In the genomic region with DNA sequence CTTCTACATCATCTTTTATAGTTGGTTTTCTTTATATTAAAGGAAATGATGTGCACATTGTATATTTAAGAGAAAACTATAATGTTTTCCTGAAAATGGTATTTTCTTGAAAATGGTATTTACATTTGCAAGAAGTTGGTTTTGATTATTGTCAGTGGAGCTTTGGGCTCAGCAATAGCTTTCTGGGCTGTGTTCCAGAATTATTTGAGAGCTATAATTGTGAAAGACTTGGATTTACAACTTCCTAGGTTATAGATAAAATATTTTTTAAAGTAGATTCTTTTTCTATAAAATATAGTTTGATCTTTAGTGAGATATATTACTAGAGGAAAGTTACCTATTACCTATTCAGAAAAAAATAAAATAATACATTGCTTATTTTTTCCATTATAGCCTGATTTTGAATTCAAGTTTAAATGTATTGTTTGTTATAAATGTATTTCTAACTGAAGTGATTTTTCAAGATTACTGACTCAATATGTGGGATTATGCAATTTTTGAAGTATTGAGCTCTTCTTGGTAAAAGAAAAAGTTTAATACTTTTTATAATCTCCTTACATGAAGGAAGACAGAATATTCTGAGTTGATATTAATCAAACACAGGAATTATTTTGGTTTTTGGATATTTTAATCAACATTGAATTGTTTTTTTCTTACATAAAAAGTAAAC, we compare ENCODE assay signal across 24 cellular contexts. TPM values are rescaled to one million over a fixed set of nuclear protein-coding genes. Genes with fewer than 3 reads are reported as not detected.
DNase-seq lines count a peak whose midpoint lies in the region; ATAC-seq, FAIRE-seq and TF ChIP-seq lines count a peak whose summit lies in the region.
"Had no signal": no experiment of that assay in that cellular context is flagged by ENCODE, and none has a peak within 500 bp of the region (broad histone marks: within the 10 kb centered on the region; RNA-seq: fewer than 3 reads in every experiment).

No MANE protein-coding gene starts in this region.

- ATAC-seq in A549 (no peak), GM21528 (IDR thresholded peaks at IDR 0.05; ENCODE audit: low FRiP score, unreplicated experiment) (no peak), HG02852 (IDR thresholded peaks at IDR 0.05; ENCODE audit: unreplicated experiment) (no peak), GM19463 (IDR thresholded peaks at IDR 0.05; ENCODE audit: unreplicated experiment) (no peak)
- ATAC-seq: foreskin keratinocyte; natural killer cell treated with Interleukin-12 subunit alpha and Interleukin-12 subunit beta and Interleukin-15 and Interleukin-18, amount 100 ng/mL, for 72 hours; T-helper 17 cell had no signal

- FAIRE-seq in A549 (lab: Jason Lieb, UNC) (no peak), kidney (lab: Jason Lieb, UNC) (peak; percentile 71)

- POLR2A ChIA-PET in A549 (lab: Yijun Ruan, JAX) (no interaction called here), HEK293 (lab: Yijun Ruan, JAX) (no interaction called here)

- no peak for TF ChIP-seq RAD21 in A549 (conservative IDR thresholded peaks at IDR 0.05 in 1 of 2, IDR thresholded peaks at IDR 0.05 in 1 of 2)

- H3K27ac ChIP-seq in A549 (no peak overlapping the region), HEK293 (ENCODE audit: extremely low read depth, low read depth, low read length) (no peak overlapping the region), kidney (ENCODE audit: low read depth in 2 of 2, low read length in 2 of 2) (no peak overlapping the region)
- H3K27ac ChIP-seq: ascending aorta, foreskin keratinocyte, KMS-11 had no signal

- no peak overlapping the region for H3K9ac ChIP-seq in kidney (ENCODE audit: low read length in 2 of 2)
- H3K9ac ChIP-seq: KMS-11 had no signal

- H3K9me3 ChIP-seq in A549 (0 out of 3 replicates have a peak, but pooled peaks cover 2% of the 10 kb centered on the region), HEK293 (ENCODE audit: control insufficient read depth, insufficient read depth, low read depth, low read length) (no peaks in the 10 kb centered on the region), kidney (ENCODE audit: control insufficient read depth in 1 of 2, low read length in 2 of 2) (no peaks in the 10 kb centered on the region)
- H3K9me3 ChIP-seq: ascending aorta had no signal

- H3K4me2 ChIP-seq in A549 = peak overlapping the region; percentile 57
- H3K4me2 ChIP-seq: KMS-11 had no signal

- TF ChIP-seq POLR2A in A549 (IDR thresholded peaks at IDR 0.05; ENCODE audit: low read length) = no peak

- CTCF ChIA-PET in A549 (lab: Yijun Ruan, JAX) (no interaction called here), HEK293 (lab: Yijun Ruan, JAX) (interaction anchor here (0.5 kb wide), 1 partner anchor 134 kb away, joined by 4 read pairs; no protein-coding TSS in a partner anchor)

- no peak for TF ChIP-seq EP300 in A549 (IDR thresholded peaks at IDR 0.05)

- intact Hi-C loops in kidney (cut with DNase I) = no loop called here

- TF ChIP-seq CTCF in A549 (IDR thresholded peaks at IDR 0.05) (no peak), HEK293 (tag by site-specific recombination; IDR thresholded peaks at IDR 0.05) (no peak), kidney (IDR thresholded peaks at IDR 0.05; ENCODE audit: borderline replicate concordance, extremely low read depth, insufficient read depth) (no peak)

- H3K4me1 ChIP-seq in A549 (peaks cover 63% of the 10 kb centered on the region), HEK293 (ENCODE audit: control insufficient read depth, insufficient read depth, low read length) (peaks cover 27% of the 10 kb centered on the region), kidney (ENCODE audit: control insufficient read depth in 1 of 2, insufficient read depth in 1 of 2, low read depth in 1 of 2, low read length in 2 of 2) (peaks cover 0 to 3% of the 10 kb centered on the region in 2 donors)
- H3K4me1 ChIP-seq: ascending aorta had no signal

- H3K4me3 ChIP-seq in A549 (no peak overlapping the region), HEK293 (ENCODE audit: low read depth, low read length) (no peak overlapping the region), kidney (ENCODE audit: low read length in 2 of 2) (no peak overlapping the region)
- H3K4me3 ChIP-seq: ascending aorta had no signal

- H3K36me3 ChIP-seq in HEK293 (ENCODE audit: control insufficient read depth in 2 of 2, insufficient read depth in 1 of 2, low read length in 2 of 2) (no peaks in the 10 kb centered on the region), kidney (ENCODE audit: control insufficient read depth in 1 of 2, insufficient read depth in 2 of 2, low read length in 2 of 2) (no peaks in the 10 kb centered on the region)
- H3K36me3 ChIP-seq: ascending aorta had no signal

- no peak for DNase-seq in A549 (ENCODE audit: low read depth in 1 of 2, low spot score in 1 of 2)
- DNase-seq in dedifferentiated amniotic fluid mesenchymal stem cell (ENCODE audit: extremely low spot score) = peak; percentile 56
- no peak for DNase-seq in kidney
- DNase-seq in stimulated activated CD4-positive, alpha-beta T cell treated with anti-CD3 and anti-CD28 coated beads, Interleukin-4, amount 100 ng/mL, for 1 hour = no peak
- DNase-seq: activated naive CD4-positive, alpha-beta T cell treated with anti-CD3 and anti-CD28 coated beads for 36 hours; activated T-cell treated with anti-CD3 and anti-CD28 coated beads for 4 hours; CD4-positive, CD25-positive, alpha-beta regulatory T cell; cerebellar nuclear complex; DMS53; effector memory CD4-positive, alpha-beta T cell; foreskin keratinocyte; NCI-H1048; NCI-H2107; NCI-H524 treated with DMSO at 0.1 percent for 48 hours; SHP77; stimulated activated CD4-positive, alpha-beta T cell treated with anti-CD3 and anti-CD28 coated beads, Interleukin-4, amount 100 ng/mL, for 24 hours; T-helper 17 cell had no signal

TF ChIP-seq in A549, 52 proteins besides CTCF, POLR2A, EP300 and RAD21 (continues in another document):
- TF ChIP-seq ZNF302 (CRISPR knock-in tag; IDR thresholded peaks at IDR 0.05) (no peak), ATOH8 (CRISPR knock-in tag; IDR thresholded peaks at IDR 0.05; ENCODE audit: low read depth) (no peak), HOXA7 (CRISPR knock-in tag; IDR thresholded peaks at IDR 0.05) (no peak), BHLHE40 (IDR thresholded peaks at IDR 0.05; ENCODE audit: low read depth, low read length) (no peak), HOXB13 (CRISPR knock-in tag; IDR thresholded peaks at IDR 0.05; ENCODE audit: low read depth) (no peak), HMGXB4 (CRISPR knock-in tag; IDR thresholded peaks at IDR 0.05; ENCODE audit: borderline replicate concordance) (no peak), TP53 (CRISPR knock-in tag; IDR thresholded peaks at IDR 0.05) (no peak)

TF ChIP-seq in HEK293, 187 proteins besides CTCF, POLR2A, EP300 and RAD21 (continues in another document):
- TF ChIP-seq, protein P1, sequence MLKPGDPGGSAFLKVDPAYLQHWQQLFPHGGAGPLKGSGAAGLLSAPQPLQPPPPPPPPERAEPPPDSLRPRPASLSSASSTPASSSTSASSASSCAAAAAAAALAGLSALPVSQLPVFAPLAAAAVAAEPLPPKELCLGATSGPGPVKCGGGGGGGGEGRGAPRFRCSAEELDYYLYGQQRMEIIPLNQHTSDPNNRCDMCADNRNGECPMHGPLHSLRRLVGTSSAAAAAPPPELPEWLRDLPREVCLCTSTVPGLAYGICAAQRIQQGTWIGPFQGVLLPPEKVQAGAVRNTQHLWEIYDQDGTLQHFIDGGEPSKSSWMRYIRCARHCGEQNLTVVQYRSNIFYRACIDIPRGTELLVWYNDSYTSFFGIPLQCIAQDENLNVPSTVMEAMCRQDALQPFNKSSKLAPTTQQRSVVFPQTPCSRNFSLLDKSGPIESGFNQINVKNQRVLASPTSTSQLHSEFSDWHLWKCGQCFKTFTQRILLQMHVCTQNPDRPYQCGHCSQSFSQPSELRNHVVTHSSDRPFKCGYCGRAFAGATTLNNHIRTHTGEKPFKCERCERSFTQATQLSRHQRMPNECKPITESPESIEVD (tag by site-specific recombination; IDR thresholded peaks at IDR 0.05) = peak; percentile 49; the same call in 1 of the 2 replicates
- TF ChIP-seq ZNF214 (tag by site-specific recombination; IDR thresholded peaks at IDR 0.05; ENCODE audit: borderline replicate concordance) = no peak

RNA-seq across cellular contexts. Expression of gene GNAI1, which starts 20.2 kb away (rescaled TPM):
- 59.7 and 96.3 TPM in 2 replicates for polyA plus RNA-seq in A549 (2011; rRNA removed)
- polyA plus RNA-seq in A549 (2012; cell fraction: cytosol; rRNA removed) = 17.3 and 18.2 TPM in 2 replicates
- 9.6 and 10.5 TPM in 2 replicates for polyA plus RNA-seq in A549 (2012; cell fraction: nucleus; rRNA removed)
- 37.9 to 46.3 TPM (median 44.8 TPM) in 3 replicates for polyA plus RNA-seq in A549 (2017; fragmentation: RNase III; extraction: RNeasy Plus Mini Kit Qiagen cat#74134 plus additional on column Dnase treatment)
- polyA minus RNA-seq in A549 (2011; rRNA and poly(A)+ RNA removed) = 21.9 and 23.5 TPM in 2 replicates
- 105 TPM for total RNA-seq in kidney
- 41.9 TPM for polyA plus RNA-seq in kidney (ENCODE audit: insufficient read depth, low read depth, low replicate concordance)
